1 cellular context compared by ENCODE assay signal in genomic region chr16:4316732-4317461, GRCh38.
TF ChIP-seq lines count a peak whose summit lies in the region.

No MANE protein-coding gene starts in this region.

TF ChIP-seq in GM23338, 12 proteins besides CTCF, POLR2A, EP300 and RAD21 (continued from another document):
- TF ChIP-seq REST (IDR thresholded peaks at IDR 0.05; ENCODE audit: unreplicated experiment), result no peak
- no peak for TF ChIP-seq POLR2AphosphoS5 (IDR thresholded peaks at IDR 0.05; ENCODE audit: low read depth)
- no peak for TF ChIP-seq CREB1 (CRISPR knock-in tag; IDR thresholded peaks at IDR 0.05; ENCODE audit: low read depth)
- TF ChIP-seq STAT1 (IDR thresholded peaks at IDR 0.05; ENCODE audit: unreplicated experiment), result no peak
